1 cellular context compared by ENCODE assay signal in the genomic region with DNA sequence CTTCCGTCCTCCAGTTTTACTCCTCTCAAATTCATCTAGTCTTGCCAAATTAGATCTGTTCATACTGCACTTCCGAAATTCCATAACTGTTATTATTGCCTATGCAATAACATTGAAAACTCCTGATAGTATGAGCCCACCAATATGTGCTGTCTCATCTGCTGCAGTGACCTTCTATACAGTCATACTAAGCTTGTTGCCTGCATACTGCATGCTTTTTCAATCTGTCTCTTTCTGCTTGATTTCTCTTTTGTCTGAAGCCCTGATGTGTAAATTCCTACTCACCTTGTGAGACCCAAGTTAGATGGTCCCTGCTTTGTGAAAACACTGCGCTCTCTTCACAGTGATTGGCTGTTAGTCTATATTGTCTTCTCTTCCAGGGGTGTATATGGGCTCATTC.
TF ChIP-seq lines count a peak whose summit lies in the region.

No MANE protein-coding gene starts in this region.

TF ChIP-seq in H1, 55 proteins besides CTCF, POLR2A, EP300 and RAD21:
- TF ChIP-seq CBX8 (IDR thresholded peaks at IDR 0.05; ENCODE audit: borderline replicate concordance, low read depth, low read length): no peak
- no peak for TF ChIP-seq CEBPB (IDR thresholded peaks at IDR 0.05; ENCODE audit: low read depth, low read length)
- TF ChIP-seq YY1 (IDR thresholded peaks at IDR 0.05; ENCODE audit: low read depth, low read length): no peak
- TF ChIP-seq KDM4A (IDR thresholded peaks at IDR 0.05; ENCODE audit: low read depth, low read length, severe bottlenecking): no peak
- no peak for TF ChIP-seq TEAD4 (IDR thresholded peaks at IDR 0.05; ENCODE audit: low read depth, low read length)
- no peak for TF ChIP-seq RXRA (IDR thresholded peaks at IDR 0.05; ENCODE audit: insufficient read depth, low read depth, low read length)
- TF ChIP-seq SAP30 (IDR thresholded peaks at IDR 0.05; ENCODE audit: insufficient read depth, insufficient replicate concordance, low read length): no peak
- TF ChIP-seq BCL11A (IDR thresholded peaks at IDR 0.05; ENCODE audit: low read depth in 2 of 2, low read length in 2 of 2): no peak
- TF ChIP-seq, protein P1, sequence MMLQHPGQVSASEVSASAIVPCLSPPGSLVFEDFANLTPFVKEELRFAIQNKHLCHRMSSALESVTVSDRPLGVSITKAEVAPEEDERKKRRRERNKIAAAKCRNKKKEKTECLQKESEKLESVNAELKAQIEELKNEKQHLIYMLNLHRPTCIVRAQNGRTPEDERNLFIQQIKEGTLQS (IDR thresholded peaks at IDR 0.05; ENCODE audit: insufficient read depth, low read depth, low read length): no peak
- no peak for TF ChIP-seq SP1 (IDR thresholded peaks at IDR 0.05; ENCODE audit: low read depth, low read length)
- TF ChIP-seq CBX5 (IDR thresholded peaks at IDR 0.05; ENCODE audit: low read depth, low read length): no peak
- no peak for TF ChIP-seq CHD1 (IDR thresholded peaks at IDR 0.05; ENCODE audit: low read depth, low read length)
- TF ChIP-seq, protein P2, sequence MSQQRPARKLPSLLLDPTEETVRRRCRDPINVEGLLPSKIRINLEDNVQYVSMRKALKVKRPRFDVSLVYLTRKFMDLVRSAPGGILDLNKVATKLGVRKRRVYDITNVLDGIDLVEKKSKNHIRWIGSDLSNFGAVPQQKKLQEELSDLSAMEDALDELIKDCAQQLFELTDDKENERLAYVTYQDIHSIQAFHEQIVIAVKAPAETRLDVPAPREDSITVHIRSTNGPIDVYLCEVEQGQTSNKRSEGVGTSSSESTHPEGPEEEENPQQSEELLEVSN (IDR thresholded peaks at IDR 0.05): no peak
- no peak for TF ChIP-seq POLR2AphosphoS5 (IDR thresholded peaks at IDR 0.05; ENCODE audit: low read depth, low read length)
- no peak for TF ChIP-seq RNF2 (IDR thresholded peaks at IDR 0.05; ENCODE audit: borderline replicate concordance, low read depth, low read length, missing control alignments, poor library complexity, severe bottlenecking)
